9 cellular contexts compared by ENCODE assay signal in genomic region chr6:158536084-158536890, GRCh38. TPM values are rescaled to one million over a fixed set of nuclear protein-coding genes. Genes with fewer than 3 reads are reported as not detected.
A peak's percentile ranks its signal among the peaks of the same experiment; 100 is the strongest.
DNase-seq lines count a peak whose midpoint lies in the region; ATAC-seq and TF ChIP-seq lines count a peak whose summit lies in the region.
"Had no signal": no experiment of that assay in that cellular context is flagged by ENCODE, and none has a peak within 500 bp of the region (broad histone marks: within the 10 kb centered on the region; RNA-seq: fewer than 3 reads in every experiment).

No MANE protein-coding gene starts in this region.

- TF ChIP-seq CTCF in left lung (IDR thresholded peaks at IDR 0.05) = no peak

- H3K27me3 Mint-ChIP-seq in activated CD4-positive, alpha-beta T cell treated with anti-CD3 and anti-CD28 coated beads, Interleukin-2, amount 10 ng/mL, durations not matched to agents 7 days and 5 days = peaks cover 60% of the 10 kb centered on the region

- no peak overlapping the region for H3K27ac Mint-ChIP-seq in activated CD4-positive, alpha-beta T cell treated with anti-CD3 and anti-CD28 coated beads, Interleukin-2, amount 10 ng/mL, durations not matched to agents 7 days and 5 days

- H3K36me3 Mint-ChIP-seq in activated CD4-positive, alpha-beta T cell treated with anti-CD3 and anti-CD28 coated beads, Interleukin-2, amount 10 ng/mL, durations not matched to agents 7 days and 5 days (ENCODE audit: low read depth) = no peaks in the 10 kb centered on the region

- CTCF ChIA-PET in activated CD4-positive, alpha-beta T cell treated with anti-CD3 and anti-CD28 coated beads, Interleukin-2, amount 10 ng/mL, durations not matched to agents 7 days and 5 days (lab: Charles Lee) = interaction anchor here (0.6 kb wide), 1 partner anchor 13 kb away, joined by 3 read pairs; no protein-coding TSS in a partner anchor

- ATAC-seq in left lung = peak; percentile 90

- H3K4me1 ChIP-seq in left lung = peaks cover 0 to 20% of the 10 kb centered on the region in 2 donors

- no peaks in the 10 kb centered on the region for H3K9me3 ChIP-seq in left lung

- H3K27ac ChIP-seq in left lung = peak overlapping the region in 1 of 2 donors; percentile 59
- H3K27ac ChIP-seq: BLaER1 had no signal

- H3K36me3 ChIP-seq in left lung = no peaks in the 10 kb centered on the region
- H3K36me3 ChIP-seq: BLaER1 had no signal

- peak overlapping the region; percentile 53 to 58 for H3K4me3 ChIP-seq in left lung
- H3K4me3 ChIP-seq: BLaER1 had no signal

- DNase-seq in NCI-H2081 (lab: John Stamatoyannopoulos, UW) (peak; percentile 58 to 60), NCI-H2081 treated with DMSO at 0.1 percent for 48 hours (lab: John Stamatoyannopoulos, UW) (no peak), NCI-H2227 treated with DMSO at 0.1 percent for 48 hours (lab: John Stamatoyannopoulos, UW) (peak; percentile 30), dedifferentiated amniotic fluid mesenchymal stem cell (ENCODE audit: extremely low spot score) (peak; percentile 46), left lung (peak; percentile 69 to 88), SKM-1 (lab: John Stamatoyannopoulos, UW; ENCODE audit: unreplicated experiment) (no peak)
- peak; percentile 81 for DNase-seq in activated CD4-positive, alpha-beta T cell treated with anti-CD3 and anti-CD28 coated beads, Interleukin-2, amount 10 ng/mL, durations not matched to agents 7 days and 5 days
- DNase-seq in stimulated activated CD4-positive, alpha-beta T cell treated with anti-CD3 and anti-CD28 coated beads, Interleukin-2, amount 100 ng/mL, for 24 hours = peak; percentile 74 to 76

- POLR2A ChIA-PET in activated CD4-positive, alpha-beta T cell treated with anti-CD3 and anti-CD28 coated beads, Interleukin-2, amount 10 ng/mL, durations not matched to agents 7 days and 5 days (lab: Charles Lee) = no interaction called here

- intact Hi-C loops in left lung (cut with DNase I) = no loop called here

- H3K4me1 Mint-ChIP-seq in activated CD4-positive, alpha-beta T cell treated with anti-CD3 and anti-CD28 coated beads, Interleukin-2, amount 10 ng/mL, durations not matched to agents 7 days and 5 days = peaks cover 4% of the 10 kb centered on the region

- no peaks in the 10 kb centered on the region for H3K9me3 Mint-ChIP-seq in activated CD4-positive, alpha-beta T cell treated with anti-CD3 and anti-CD28 coated beads, Interleukin-2, amount 10 ng/mL, durations not matched to agents 7 days and 5 days

- peak overlapping the region; percentile 71 for H3K4me3 Mint-ChIP-seq in activated CD4-positive, alpha-beta T cell treated with anti-CD3 and anti-CD28 coated beads, Interleukin-2, amount 10 ng/mL, durations not matched to agents 7 days and 5 days

- H3K27me3 ChIP-seq in left lung = peaks cover 11 to 64% of the 10 kb centered on the region in 2 donors

RNA-seq across cellular contexts. Expression of gene TMEM181, which starts 23.6 kb away (rescaled TPM):
- 10 to 100 TPM; 16.9 to 17.6 TPM for total RNA-seq in activated CD4-positive, alpha-beta T cell treated with anti-CD3 and anti-CD28 coated beads, Interleukin-2, amount 10 ng/mL, durations not matched to agents 7 days and 5 days
- 10 to 100 TPM; 31.8 to 33.3 TPM for total RNA-seq in left lung

Comparison
In these comparisons a context has a peak if more than half of its experiments do, and no peak if none do; other contexts are left out.
1. DNase-seq: peak in NCI-H2081 (2 of 2), NCI-H2227 treated with DMSO at 0.1 percent for 48 hours (single experiment), activated CD4-positive, alpha-beta T cell treated with anti-CD3 and anti-CD28 coated beads, Interleukin-2, amount 10 ng/mL, durations not matched to agents 7 days and 5 days (single experiment), dedifferentiated amniotic fluid mesenchymal stem cell (single experiment), left lung (2 of 2) and stimulated activated CD4-positive, alpha-beta T cell treated with anti-CD3 and anti-CD28 coated beads, Interleukin-2, amount 100 ng/mL, for 24 hours (2 of 2); none in NCI-H2081 treated with DMSO at 0.1 percent for 48 hours (single experiment) and SKM-1 (single experiment).